17 cellular contexts compared by ENCODE assay signal in the genomic region with DNA sequence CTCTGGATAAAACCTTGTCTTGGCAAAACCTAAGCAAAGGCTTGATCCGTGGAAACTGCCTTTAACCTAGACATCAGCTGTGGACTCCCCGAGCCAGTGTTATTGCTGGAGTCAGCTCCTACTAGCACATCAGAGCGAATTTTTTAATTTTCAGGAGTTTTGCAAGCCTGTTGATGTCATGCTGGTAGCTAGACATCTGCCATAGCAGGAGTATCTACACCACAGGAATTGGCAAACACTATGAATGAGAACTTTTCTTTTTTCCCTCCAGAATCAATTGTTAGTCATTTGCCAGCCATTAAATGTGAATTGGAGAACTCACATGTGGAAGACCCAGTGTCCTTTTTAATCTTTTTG.
DNase-seq lines count a peak whose midpoint lies in the region; ATAC-seq and TF ChIP-seq lines count a peak whose summit lies in the region.
"Had no signal": no experiment of that assay in that cellular context is flagged by ENCODE, and none has a peak within 500 bp of the region (broad histone marks: within the 10 kb centered on the region; RNA-seq: fewer than 3 reads in every experiment).

No MANE protein-coding gene starts in this region.

- no peaks in the 10 kb centered on the region for H3K9me3 ChIP-seq in Caco-2
- H3K9me3 ChIP-seq in HUES48 (ENCODE audit: control insufficient read depth, insufficient read depth, low read length) = no peaks in the 10 kb centered on the region

- H3K27ac Mint-ChIP-seq in Caco-2 (ENCODE audit: unreplicated experiment) (peak overlapping the region; percentile 31), progenitor cell of endocrine pancreas (peak overlapping the region; percentile 68)
- H3K27ac Mint-ChIP-seq: CD14-positive monocyte had no signal

- no peaks in the 10 kb centered on the region for H3K36me3 ChIP-seq in Caco-2 (ENCODE audit: control insufficient read depth, insufficient read depth, low read length)
- H3K36me3 ChIP-seq in HUES48 (ENCODE audit: control insufficient read depth, insufficient read depth, low read length) = peaks cover 16% of the 10 kb centered on the region; the same call in 1 of the 2 replicates

- H3K27ac ChIP-seq in HUES48 (ENCODE audit: low read depth, low read length) = peak overlapping the region; percentile 33
- H3K27ac ChIP-seq: KMS-11 had no signal

- CTCF ChIA-PET in Caco-2 (lab: Charles Lee) (interaction anchor here (0.5 to 2.4 kb wide), 3 partner anchors 10 to 205 kb away, joined by 5 to 8 read pairs (median 7); no protein-coding TSS in a partner anchor), HEK293T (lab: Yijun Ruan, JAX) (no interaction called here)

- no peaks in the 10 kb centered on the region for H3K9me3 Mint-ChIP-seq in Caco-2 (ENCODE audit: unreplicated experiment)
- H3K9me3 Mint-ChIP-seq in progenitor cell of endocrine pancreas (ENCODE audit: low read depth) = no peaks in the 10 kb centered on the region
- H3K9me3 Mint-ChIP-seq: CD14-positive monocyte had no signal

- POLR2A ChIA-PET in Caco-2 (lab: Charles Lee) (no interaction called here), HEK293T (lab: Yijun Ruan, JAX) (no interaction called here)

- H3K27me3 Mint-ChIP-seq in Caco-2 (ENCODE audit: insufficient read depth, unreplicated experiment) (no peaks in the 10 kb centered on the region), progenitor cell of endocrine pancreas (no peaks in the 10 kb centered on the region)

- peaks cover 17% of the 10 kb centered on the region for H3K36me3 Mint-ChIP-seq in Caco-2 (ENCODE audit: insufficient read depth, unreplicated experiment)
- H3K36me3 Mint-ChIP-seq in progenitor cell of endocrine pancreas (ENCODE audit: insufficient read depth) = peaks cover 5% of the 10 kb centered on the region
- H3K36me3 Mint-ChIP-seq: CD14-positive monocyte had no signal

- no TSS peak for BruUV-seq in Caco-2 (replicated peaks; lab: Mats Ljungman, UMichigan)

- intact Hi-C loops in Caco-2 (cut with micrococcal nuclease; ENCODE audit: unreplicated experiment) = no loop called here

- H3K4me1 ChIP-seq in Caco-2 (peaks cover 31% of the 10 kb centered on the region), HUES48 (ENCODE audit: control insufficient read depth, insufficient read depth, low read length) (peaks cover 26% of the 10 kb centered on the region)

- ATAC-seq in HG03025 (IDR thresholded peaks at IDR 0.05; ENCODE audit: low FRiP score, unreplicated experiment) (no peak), GM18909 (IDR thresholded peaks at IDR 0.05; ENCODE audit: poor library complexity, unreplicated experiment) (no peak), GM18520 (IDR thresholded peaks at IDR 0.05; ENCODE audit: unreplicated experiment) (no peak)
- ATAC-seq: Panc1 had no signal

- H3K4me3 ChIP-seq in Caco-2 (ENCODE audit: low read depth, low read length) (no peak overlapping the region), HUES48 (ENCODE audit: low read depth, low read length) (no peak overlapping the region), choroid plexus epithelial cell (ENCODE audit: low read depth, low read length) (no peak overlapping the region)

- TF ChIP-seq CTCF in Caco-2 (IDR thresholded peaks at IDR 0.05; ENCODE audit: insufficient read depth in 1 of 2, low read depth in 1 of 2, low read length in 1 of 2, severe bottlenecking in 1 of 2, unreplicated experiment in 1 of 2) (no peak), choroid plexus epithelial cell (conservative IDR thresholded peaks at IDR 0.05; ENCODE audit: low read depth, low read length) (no peak), progenitor cell of endocrine pancreas (IDR thresholded peaks at IDR 0.05; ENCODE audit: unreplicated experiment) (no peak)

- H3K4me3 Mint-ChIP-seq in Caco-2 (ENCODE audit: unreplicated experiment) = peak overlapping the region; percentile 30
- no peak overlapping the region for H3K4me3 Mint-ChIP-seq in progenitor cell of endocrine pancreas (ENCODE audit: low read depth)
- H3K4me3 Mint-ChIP-seq: CD14-positive monocyte had no signal

- H3K9ac ChIP-seq in HUES48 (ENCODE audit: low read depth, low read length) = no peak overlapping the region
- H3K9ac ChIP-seq: KMS-11 had no signal

- no peaks in the 10 kb centered on the region for H3K27me3 ChIP-seq in Caco-2 (replicated peaks; ENCODE audit: control insufficient read depth, insufficient read depth, low read length)
- H3K27me3 ChIP-seq in HUES48 (ENCODE audit: control insufficient read depth, insufficient read depth, low read length) = no peaks in the 10 kb centered on the region

- no peak for DNase-seq in Caco-2
- peak; percentile 50 for DNase-seq in choroid plexus epithelial cell (ENCODE audit: low read depth)
- DNase-seq in progenitor cell of endocrine pancreas (ENCODE audit: low spot score, unreplicated experiment) = no peak
- no peak for DNase-seq in HEK293T (ENCODE audit: extremely low spot score)
- DNase-seq: DMS 273 treated with DMSO at 0.1 percent for 48 hours, GOT3, NCI-H1436 treated with DMSO at 0.1 percent for 48 hours, NCI-H2029, NCI-H345, NCI-H524 treated with DMSO at 0.1 percent for 48 hours had no signal

- H3K4me1 Mint-ChIP-seq in Caco-2 (ENCODE audit: low read depth, unreplicated experiment) (peaks cover 50% of the 10 kb centered on the region), progenitor cell of endocrine pancreas (ENCODE audit: low read depth) (peaks cover 38% of the 10 kb centered on the region)
- H3K4me1 Mint-ChIP-seq: CD14-positive monocyte had no signal

TF ChIP-seq in HEK293T, 16 proteins besides CTCF, POLR2A, EP300 and RAD21:
- TF ChIP-seq ARNT (IDR thresholded peaks at IDR 0.05) (no peak), ZNF384 (IDR thresholded peaks at IDR 0.05) (no peak), SP1 (IDR thresholded peaks at IDR 0.05) (no peak), SUZ12 (IDR thresholded peaks at IDR 0.05) (no peak), BHLHE40 (IDR thresholded peaks at IDR 0.05; ENCODE audit: borderline replicate concordance) (no peak)
- TF ChIP-seq, protein P1, sequence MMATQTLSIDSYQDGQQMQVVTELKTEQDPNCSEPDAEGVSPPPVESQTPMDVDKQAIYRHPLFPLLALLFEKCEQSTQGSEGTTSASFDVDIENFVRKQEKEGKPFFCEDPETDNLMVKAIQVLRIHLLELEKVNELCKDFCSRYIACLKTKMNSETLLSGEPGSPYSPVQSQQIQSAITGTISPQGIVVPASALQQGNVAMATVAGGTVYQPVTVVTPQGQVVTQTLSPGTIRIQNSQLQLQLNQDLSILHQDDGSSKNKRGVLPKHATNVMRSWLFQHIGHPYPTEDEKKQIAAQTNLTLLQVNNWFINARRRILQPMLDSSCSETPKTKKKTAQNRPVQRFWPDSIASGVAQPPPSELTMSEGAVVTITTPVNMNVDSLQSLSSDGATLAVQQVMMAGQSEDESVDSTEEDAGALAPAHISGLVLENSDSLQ (IDR thresholded peaks at IDR 0.05) = no peak
